ENCODE assay signal across 14 cellular contexts in the genomic region with DNA sequence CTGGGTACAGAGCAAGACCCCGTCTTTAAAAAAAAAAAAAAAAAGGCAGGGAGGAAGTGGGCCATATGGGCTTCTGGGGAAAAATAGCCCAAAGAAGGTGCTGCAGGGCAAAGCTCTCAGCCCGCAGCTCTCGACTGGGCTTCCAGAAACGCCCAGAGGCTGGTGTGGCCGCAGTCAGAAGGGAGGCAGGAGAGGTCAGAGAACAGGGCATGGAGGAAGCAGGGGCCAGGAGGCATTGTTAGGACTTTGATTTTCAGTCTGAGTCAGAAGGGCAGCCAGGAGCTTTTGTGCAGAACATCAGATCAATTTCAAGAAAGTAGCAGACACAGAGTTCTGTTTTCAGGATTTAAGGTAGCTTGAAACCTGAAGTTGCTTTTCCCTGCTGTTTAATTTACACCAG. TPM values are rescaled to one million over a fixed set of nuclear protein-coding genes. Genes with fewer than 3 reads are reported as not detected.
DNase-seq lines count a peak whose midpoint lies in the region; ATAC-seq and TF ChIP-seq lines count a peak whose summit lies in the region.
"Had no signal": no experiment of that assay in that cellular context is flagged by ENCODE, and none has a peak within 500 bp of the region (broad histone marks: within the 10 kb centered on the region; RNA-seq: fewer than 3 reads in every experiment).

No MANE protein-coding gene starts in this region.

- 68% methylated on average over 5 of the region's 5 CpGs for WGBS in prostate gland

- no peaks in the 10 kb centered on the region for H3K4me1 ChIP-seq in OCI-LY3 (ENCODE audit: low read length)
- no peaks in the 10 kb centered on the region for H3K4me1 ChIP-seq in neural progenitor cell
- H3K4me1 ChIP-seq in prostate gland (replicated peaks), result no peaks in the 10 kb centered on the region
- H3K4me1 ChIP-seq: parathyroid adenoma had no signal

- no peaks in the 10 kb centered on the region for H3K4me1 Mint-ChIP-seq in effector memory CD8-positive, alpha-beta T cell (ENCODE audit: low read depth in 2 of 2)
- H3K4me1 Mint-ChIP-seq in neural progenitor cell (peaks cover 5% of the 10 kb centered on the region), T-cell (no peaks in the 10 kb centered on the region)

- H3K27me3 ChIP-seq in OCI-LY3 (ENCODE audit: low read depth, low read length), result no peaks in the 10 kb centered on the region
- H3K27me3 ChIP-seq in neural progenitor cell, result no peaks in the 10 kb centered on the region
- no peaks in the 10 kb centered on the region for H3K27me3 ChIP-seq in prostate gland (replicated peaks; ENCODE audit: insufficient read depth)
- H3K27me3 ChIP-seq: dorsolateral prefrontal cortex had no signal

- DNase-seq in GM10248 (ENCODE audit: extremely low spot score) (peak; percentile 38), neural progenitor cell (ENCODE audit: low spot score) (no peak), prostate gland (ENCODE audit: low spot score) (no peak), T-cell (no peak)
- DNase-seq in effector memory CD8-positive, alpha-beta T cell, result no peak
- no peak for DNase-seq in stimulated activated naive CD8-positive, alpha-beta T cell treated with anti-CD3 and anti-CD28 coated beads, Interleukin-15, Interleukin-2, amounts not matched to agents 100 U/mL and 50 U/mL, for 24 hours
- DNase-seq: activated effector memory CD4-positive, alpha-beta T cell treated with anti-CD3 and anti-CD28 coated beads, Interleukin-2, amount 50 U/mL, for 16 hours; AML-193; dorsolateral prefrontal cortex; NCI-H2171; NK-92 treated with Interleukin-12 subunit alpha and Interleukin-12 subunit beta, amount 100 ng/mL, for 24 hours had no signal

- no peak for TF ChIP-seq POLR2A in prostate gland (IDR thresholded peaks at IDR 0.05)

- no peaks in the 10 kb centered on the region for H3K36me3 Mint-ChIP-seq in effector memory CD8-positive, alpha-beta T cell (ENCODE audit: insufficient read depth)
- H3K36me3 Mint-ChIP-seq in neural progenitor cell, result no peaks in the 10 kb centered on the region
- no peaks in the 10 kb centered on the region for H3K36me3 Mint-ChIP-seq in T-cell

- 0 out of 2 replicates have a peak overlapping the region, but pooled peaks have one; percentile 4 for H3K4me2 ChIP-seq in OCI-LY3 (ENCODE audit: low read length)
- no peak overlapping the region for H3K4me2 ChIP-seq in neural progenitor cell

- ATAC-seq in effector memory CD8-positive, alpha-beta T cell (replicated peaks), result no peak
- ATAC-seq in stimulated activated naive CD8-positive, alpha-beta T cell treated with anti-CD3 and anti-CD28 coated beads, Interleukin-15, Interleukin-2, amounts not matched to agents 100 U/mL and 50 U/mL, for 24 hours, result no peak
- ATAC-seq in HG03378 (IDR thresholded peaks at IDR 0.05; ENCODE audit: unreplicated experiment) (no peak), T-cell (replicated peaks in 1 of 4) (no peak)

- H3K27me3 Mint-ChIP-seq in effector memory CD8-positive, alpha-beta T cell, result no peaks in the 10 kb centered on the region
- peaks cover 2% of the 10 kb centered on the region for H3K27me3 Mint-ChIP-seq in neural progenitor cell (ENCODE audit: insufficient read depth, low read depth)
- no peaks in the 10 kb centered on the region for H3K27me3 Mint-ChIP-seq in T-cell

- no peaks in the 10 kb centered on the region for H3K79me2 ChIP-seq in OCI-LY3 (ENCODE audit: low read length)
- no peaks in the 10 kb centered on the region for H3K79me2 ChIP-seq in neural progenitor cell (ENCODE audit: low read depth)
- H3K79me2 ChIP-seq: parathyroid adenoma had no signal

- intact Hi-C loops in prostate gland (cut with DNase I), result no loop called here

- no peaks in the 10 kb centered on the region for H3K9me3 Mint-ChIP-seq in effector memory CD8-positive, alpha-beta T cell
- H3K9me3 Mint-ChIP-seq in neural progenitor cell (no peaks in the 10 kb centered on the region), T-cell (no peaks in the 10 kb centered on the region)

- H4K20me1 ChIP-seq in OCI-LY3 (ENCODE audit: insufficient read depth, low read length) (no peaks in the 10 kb centered on the region), neural progenitor cell (ENCODE audit: low read depth) (no peaks in the 10 kb centered on the region)

- POLR2A ChIA-PET in GM10248 (lab: Yijun Ruan, JAX), result interaction anchor here (0.7 kb wide), 1 partner anchor 121 kb away, joined by 4 read pairs; no protein-coding TSS in a partner anchor
- POLR2A ChIA-PET in T-cell (lab: Charles Lee), result no interaction called here

- peak overlapping the region; percentile 65 to 71 for H3K27ac Mint-ChIP-seq in effector memory CD8-positive, alpha-beta T cell
- H3K27ac Mint-ChIP-seq in neural progenitor cell, result peak overlapping the region; percentile 19
- H3K27ac Mint-ChIP-seq in T-cell, result no peak overlapping the region

- H3K4me3 ChIP-seq in OCI-LY3 (ENCODE audit: low read length), result no peak overlapping the region
- H3K4me3 ChIP-seq in neural progenitor cell, result no peak overlapping the region
- no peak overlapping the region for H3K4me3 ChIP-seq in prostate gland
- H3K4me3 ChIP-seq: dorsolateral prefrontal cortex had no signal

- no peak for TF ChIP-seq CTCF in GM10248 (IDR thresholded peaks at IDR 0.05; ENCODE audit: control extremely low read depth, extremely low read depth, low read depth, missing control alignments)
- no peak for TF ChIP-seq CTCF in OCI-LY3 (IDR thresholded peaks at IDR 0.05; ENCODE audit: low read depth, low read length)
- TF ChIP-seq CTCF in neural progenitor cell (IDR thresholded peaks at IDR 0.05), result no peak
- TF ChIP-seq CTCF in prostate gland (IDR thresholded peaks at IDR 0.05), result no peak

- H3K9me3 ChIP-seq in OCI-LY3 (ENCODE audit: insufficient read depth, low read length) (no peaks in the 10 kb centered on the region), neural progenitor cell (ENCODE audit: low read depth) (no peaks in the 10 kb centered on the region), prostate gland (no peaks in the 10 kb centered on the region)

- peaks cover 4% of the 10 kb centered on the region for H3F3A ChIP-seq in neural progenitor cell (ENCODE audit: low read depth)

- H3K9ac ChIP-seq in OCI-LY3 (ENCODE audit: low read length) (no peak overlapping the region), neural progenitor cell (no peak overlapping the region)
- H3K9ac ChIP-seq: parathyroid adenoma had no signal

- H3K36me3 ChIP-seq in OCI-LY3 (replicated peaks; ENCODE audit: low read depth, low read length) (no peaks in the 10 kb centered on the region), neural progenitor cell (no peaks in the 10 kb centered on the region), prostate gland (no peaks in the 10 kb centered on the region)

- H3K27ac ChIP-seq in OCI-LY3 (ENCODE audit: low read length) (no peak overlapping the region), neural progenitor cell (no peak overlapping the region), prostate gland (no peak overlapping the region)
- H3K27ac ChIP-seq: dorsolateral prefrontal cortex, parathyroid adenoma had no signal

- CTCF ChIA-PET in GM10248 (lab: Yijun Ruan, JAX) (interaction anchor here (1.8 kb wide), 1 partner anchor 15 kb away, joined by 8 read pairs; no protein-coding TSS in a partner anchor), T-cell (lab: Charles Lee) (no interaction called here)

- no peak overlapping the region for H3K4me3 Mint-ChIP-seq in effector memory CD8-positive, alpha-beta T cell
- no peak overlapping the region for H3K4me3 Mint-ChIP-seq in neural progenitor cell
- H3K4me3 Mint-ChIP-seq in T-cell, result no peak overlapping the region

- H2AFZ ChIP-seq in OCI-LY3 (ENCODE audit: low read depth, low read length) (no peak overlapping the region), neural progenitor cell (replicated peaks) (peak overlapping the region; percentile 45)
- H2AFZ ChIP-seq: parathyroid adenoma had no signal

RNA-seq across cellular contexts. Expression of a gene that starts 35.3 kb away (rescaled TPM):
- total RNA-seq in neural progenitor cell (ENCODE audit: low replicate concordance) (10.9 and 16.5 TPM in 2 replicates), prostate gland (10 to 100 TPM; 12.3 to 37.7 TPM), T-cell (10 to 100 TPM in 3 of 5 donors, 1 to 10 TPM in 2; 5.0 to 16.3 (median 12.5) TPM)

RNA-seq across cellular contexts. Expression of a gene that starts 41.0 kb away (rescaled TPM):
- 27.4 and 31.8 TPM in 2 replicates for total RNA-seq in neural progenitor cell (ENCODE audit: low replicate concordance)
- 10 to 100 TPM; 15.0 to 26.6 TPM for total RNA-seq in prostate gland
- 10 to 100 TPM in 3 of 5 donors, 1 to 10 TPM in 2; 6.2 to 20.6 (median 13.1) TPM for total RNA-seq in T-cell

Comparison
In these comparisons a context has a peak if more than half of its experiments do, and no peak if none do; other contexts are left out.
1. H3K27ac Mint-ChIP-seq: peak in effector memory CD8-positive, alpha-beta T cell (2 of 2) and neural progenitor cell (single experiment); none in T-cell (0 of 2).